1 cellular context compared by ENCODE assay signal in genomic region chr3:129240436-129240835, GRCh38.
TF ChIP-seq lines count a peak whose summit lies in the region.

No MANE protein-coding gene starts in this region.

TF ChIP-seq in H1, 55 proteins besides CTCF, POLR2A, EP300 and RAD21 (continued from another document):
- TF ChIP-seq TAF7 (optimal IDR thresholded peaks at IDR 0.05; ENCODE audit: borderline replicate concordance, low read depth, low read length) (no peak), JUN (IDR thresholded peaks at IDR 0.05; ENCODE audit: low read depth, low read length) (no peak), CHD1 (IDR thresholded peaks at IDR 0.05; ENCODE audit: low read depth, low read length) (no peak), ASH2L (IDR thresholded peaks at IDR 0.05; ENCODE audit: low read length) (no peak), POU5F1 (IDR thresholded peaks at IDR 0.05; ENCODE audit: low read depth, low read length) (no peak), RFX5 (IDR thresholded peaks at IDR 0.05; ENCODE audit: borderline replicate concordance, low read depth, low read length) (no peak), ZNF274 (IDR thresholded peaks at IDR 0.05; ENCODE audit: borderline replicate concordance, extremely low read depth, low read length) (no peak), YY1 (IDR thresholded peaks at IDR 0.05; ENCODE audit: low read depth, low read length) (no peak), BACH1 (IDR thresholded peaks at IDR 0.05; ENCODE audit: low read length) (no peak), SUZ12 (IDR thresholded peaks at IDR 0.05; ENCODE audit: low read length) (no peak), USF2 (IDR thresholded peaks at IDR 0.05; ENCODE audit: low read length) (no peak)
